ENCODE assay signal across 2 cellular contexts in the genomic region with DNA sequence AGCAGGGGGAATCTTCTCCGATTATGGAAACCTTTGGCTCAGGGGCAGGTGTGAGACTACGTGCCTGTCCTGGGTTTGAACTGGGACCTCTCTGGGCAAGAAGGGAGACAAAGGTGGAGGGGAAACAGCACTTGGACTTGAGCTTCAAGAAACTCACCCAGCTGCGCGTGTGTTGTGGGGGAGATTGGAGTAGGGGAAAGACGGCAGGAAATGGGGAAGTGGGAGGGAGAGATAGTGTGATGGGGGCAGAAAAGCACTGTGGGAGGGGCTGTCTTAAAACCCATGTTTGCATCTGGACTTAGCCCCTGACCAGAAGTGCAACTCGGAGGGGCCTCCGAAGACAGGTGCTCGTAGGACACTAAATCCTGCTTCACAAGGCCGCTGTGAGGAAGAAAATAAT.
A peak's percentile ranks its signal among the peaks of the same experiment; 100 is the strongest.
TF ChIP-seq lines count a peak whose summit lies in the region.

No MANE protein-coding gene starts in this region.

TF ChIP-seq in HEK293, 187 proteins besides CTCF, POLR2A, EP300 and RAD21:
- TF ChIP-seq, protein P1, sequence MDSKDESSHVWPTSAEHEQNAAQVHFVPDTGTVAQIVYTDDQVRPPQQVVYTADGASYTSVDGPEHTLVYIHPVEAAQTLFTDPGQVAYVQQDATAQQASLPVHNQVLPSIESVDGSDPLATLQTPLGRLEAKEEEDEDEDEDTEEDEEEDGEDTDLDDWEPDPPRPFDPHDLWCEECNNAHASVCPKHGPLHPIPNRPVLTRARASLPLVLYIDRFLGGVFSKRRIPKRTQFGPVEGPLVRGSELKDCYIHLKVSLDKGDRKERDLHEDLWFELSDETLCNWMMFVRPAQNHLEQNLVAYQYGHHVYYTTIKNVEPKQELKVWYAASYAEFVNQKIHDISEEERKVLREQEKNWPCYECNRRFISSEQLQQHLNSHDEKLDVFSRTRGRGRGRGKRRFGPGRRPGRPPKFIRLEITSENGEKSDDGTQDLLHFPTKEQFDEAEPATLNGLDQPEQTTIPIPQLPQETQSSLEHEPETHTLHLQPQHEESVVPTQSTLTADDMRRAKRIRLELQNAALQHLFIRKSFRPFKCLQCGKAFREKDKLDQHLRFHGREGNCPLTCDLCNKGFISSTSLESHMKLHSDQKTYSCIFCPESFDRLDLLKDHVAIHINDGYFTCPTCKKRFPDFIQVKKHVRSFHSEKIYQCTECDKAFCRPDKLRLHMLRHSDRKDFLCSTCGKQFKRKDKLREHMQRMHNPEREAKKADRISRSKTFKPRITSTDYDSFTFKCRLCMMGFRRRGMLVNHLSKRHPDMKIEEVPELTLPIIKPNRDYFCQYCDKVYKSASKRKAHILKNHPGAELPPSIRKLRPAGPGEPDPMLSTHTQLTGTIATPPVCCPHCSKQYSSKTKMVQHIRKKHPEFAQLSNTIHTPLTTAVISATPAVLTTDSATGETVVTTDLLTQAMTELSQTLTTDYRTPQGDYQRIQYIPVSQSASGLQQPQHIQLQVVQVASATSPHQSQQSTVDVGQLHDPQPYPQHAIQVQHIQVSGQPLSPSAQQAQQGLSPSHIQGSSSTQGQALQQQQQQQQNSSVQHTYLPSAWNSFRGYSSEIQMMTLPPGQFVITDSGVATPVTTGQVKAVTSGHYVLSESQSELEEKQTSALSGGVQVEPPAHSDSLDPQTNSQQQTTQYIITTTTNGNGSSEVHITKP (tag by site-specific recombination; IDR thresholded peaks at IDR 0.05), result no peak
- 0 out of 2 replicates have a peak, but pooled peaks have one; percentile 7 for TF ChIP-seq EGR2 (tag by site-specific recombination; IDR thresholded peaks at IDR 0.05; ENCODE audit: low read depth)

TF ChIP-seq in GM12878, 131 proteins besides CTCF, POLR2A, EP300 and RAD21 (continued from another document):
- TF ChIP-seq SPI1 (IDR thresholded peaks at IDR 0.05; ENCODE audit: borderline replicate concordance, insufficient read depth, low read depth, low read length) (peak; percentile 74; the same call in 1 of the 2 replicates), ESRRA (IDR thresholded peaks at IDR 0.05; ENCODE audit: low read length) (no peak), BHLHE40 (IDR thresholded peaks at IDR 0.05; ENCODE audit: borderline replicate concordance in 1 of 2, low read depth in 2 of 2, low read length in 1 of 2) (no peak), KLF5 (IDR thresholded peaks at IDR 0.05; ENCODE audit: partially characterized antibody) (no peak), ASH2L (IDR thresholded peaks at IDR 0.05; ENCODE audit: borderline replicate concordance, low read depth) (no peak)
